12 cellular contexts compared by ENCODE assay signal in genomic region chr16:82629441-82630027, GRCh38. TPM values are rescaled to one million over a fixed set of nuclear protein-coding genes. Genes with fewer than 3 reads are reported as not detected.
A peak's percentile ranks its signal among the peaks of the same experiment; 100 is the strongest.
DNase-seq lines count a peak whose midpoint lies in the region; ATAC-seq, FAIRE-seq and TF ChIP-seq lines count a peak whose summit lies in the region.
"Had no signal": no experiment of that assay in that cellular context is flagged by ENCODE, and none has a peak within 500 bp of the region (broad histone marks: within the 10 kb centered on the region; RNA-seq: fewer than 3 reads in every experiment).

No MANE protein-coding gene starts in this region.

- FAIRE-seq in keratinocyte (lab: Jason Lieb, UNC) = peak; percentile 93

- TF ChIP-seq CTCF in MCF 10A (IDR thresholded peaks at IDR 0.05; ENCODE audit: unreplicated experiment) (no peak), keratinocyte (optimal IDR thresholded peaks at IDR 0.05 in 1 of 3, IDR thresholded peaks at IDR 0.05 in 1 of 3, conservative IDR thresholded peaks at IDR 0.05 in 1 of 3; ENCODE audit: extremely low read depth in 1 of 3, insufficient read depth in 2 of 3, low read length in 3 of 3) (no peak), uterus (IDR thresholded peaks at IDR 0.05) (no peak)

- H3K9me3 ChIP-seq in keratinocyte (ENCODE audit: control insufficient read depth, low read depth, low read length) = no peaks in the 10 kb centered on the region
- no peaks in the 10 kb centered on the region for H3K9me3 ChIP-seq in uterus

- no peak for ATAC-seq in GM19395 (IDR thresholded peaks at IDR 0.05; ENCODE audit: unreplicated experiment)
- ATAC-seq: activated CD8-positive, alpha-beta T cell treated with anti-CD3 and anti-CD28 coated beads for 36 hours had no signal

- CTCF ChIA-PET in MCF 10A (lab: Yijun Ruan, JAX) = interaction anchor here (0.7 to 4.8 kb wide), 14 partner anchors 11 to 586 kb away, joined by 3 to 34 read pairs (median 6); no protein-coding TSS in a partner anchor

- intact Hi-C loops in MCF 10A (cut with micrococcal nuclease) = loop anchor here (1.0 to 5.0 kb wide), 7 partner anchors 10 to 818 kb away; no protein-coding TSS in a partner anchor
- intact Hi-C loops in uterus (cut with DNase I; ENCODE audit: low total_unique reads) = no loop called here

- no peaks in the 10 kb centered on the region for H3K27me3 Mint-ChIP-seq in MCF 10A (ENCODE audit: insufficient read depth, unreplicated experiment)

- no peaks in the 10 kb centered on the region for H3K9me1 ChIP-seq in keratinocyte (ENCODE audit: control insufficient read depth, extremely low read depth, insufficient read depth, low read length)

- H3K9ac ChIP-seq in keratinocyte (ENCODE audit: control insufficient read depth, extremely low read depth, insufficient read depth, low read length) = peak overlapping the region; percentile 89

- H4K20me1 ChIP-seq in keratinocyte (ENCODE audit: control insufficient read depth, extremely low read depth, insufficient read depth, low read length) = no peaks in the 10 kb centered on the region

- H3K4me1 Mint-ChIP-seq in MCF 10A (ENCODE audit: insufficient read depth, unreplicated experiment) = peaks cover 51% of the 10 kb centered on the region

- H3K4me3 Mint-ChIP-seq in MCF 10A (ENCODE audit: unreplicated experiment) = peak overlapping the region; percentile 82
- H3K4me3 Mint-ChIP-seq: activated CD8-positive, alpha-beta T cell treated with anti-CD3 and anti-CD28 coated beads for 36 hours had no signal

- no peak overlapping the region for H2AFZ ChIP-seq in keratinocyte (ENCODE audit: control insufficient read depth, low read length)

- DNase-seq in HS-5 (ENCODE audit: low read depth) (peak; percentile 70), MCF 10A (ENCODE audit: unreplicated experiment) (peak; percentile 72), keratinocyte (ENCODE audit: low read depth, low spot score) (peak; percentile 91), uterus (peak; percentile 16 to 45), amniotic stem cell (lab: John Stamatoyannopoulos, UW) (no peak)
- no peak for DNase-seq in activated T-cell treated with anti-CD3 and anti-CD28 coated beads, Interleukin-2, amount 50 U/mL, for 1 hour
- DNase-seq: activated CD8-positive, alpha-beta T cell treated with anti-CD3 and anti-CD28 coated beads for 36 hours; NCI-H1930; nucleus accumbens; SHP77 had no signal

- H3K36me3 ChIP-seq in keratinocyte (ENCODE audit: control insufficient read depth in 2 of 2, extremely low read depth in 1 of 2, insufficient read depth in 2 of 2, low read length in 2 of 2) (peaks cover 0 to 9% of the 10 kb centered on the region in 2 experiments), uterus (no peaks in the 10 kb centered on the region)
- H3K36me3 ChIP-seq: cardiac muscle cell had no signal

- BruUV-seq in MCF 10A (replicated peaks; lab: Mats Ljungman, UMichigan) = no TSS peak

- H3K4me3 ChIP-seq in keratinocyte (ENCODE audit: control insufficient read depth in 2 of 3, extremely low read depth in 1 of 3, insufficient read depth in 2 of 3, low read depth in 1 of 3, low read length in 3 of 3) (peak overlapping the region; percentile 68 to 83 (median 82)), uterus (peak overlapping the region in 1 of 2 donors; percentile 6)
- H3K4me3 ChIP-seq: cardiac muscle cell had no signal

- H3K27me3 ChIP-seq in keratinocyte (ENCODE audit: control insufficient read depth, extremely low read depth, insufficient read depth, low read length) = no peaks in the 10 kb centered on the region
- no peaks in the 10 kb centered on the region for H3K27me3 ChIP-seq in uterus

- dilution Hi-C loops in keratinocyte (cut with MboI; ENCODE audit: extremely low pct_ligation_motif_present, low sequenced_read_pairs) = no loop called here

- H3K27ac ChIP-seq in keratinocyte (ENCODE audit: control insufficient read depth, insufficient read depth, low read length) (peak overlapping the region; percentile 98), uterus (peak overlapping the region; percentile 90)
- H3K27ac ChIP-seq: cardiac muscle cell had no signal

- POLR2A ChIA-PET in MCF 10A (lab: Yijun Ruan, JAX) = interaction anchor here (0.7 to 1.6 kb wide), 5 partner anchors 17 to 727 kb away, joined by 3 to 4 read pairs (median 3); no protein-coding TSS in a partner anchor

- H3K4me1 ChIP-seq in keratinocyte (ENCODE audit: control insufficient read depth, extremely low read depth, insufficient read depth, low read length) = peaks cover 67% of the 10 kb centered on the region
- peaks cover 12 to 15% of the 10 kb centered on the region in 2 donors for H3K4me1 ChIP-seq in uterus

- H3K27ac Mint-ChIP-seq in MCF 10A (ENCODE audit: low read depth, unreplicated experiment) = peak overlapping the region; percentile 96
- H3K27ac Mint-ChIP-seq: activated CD8-positive, alpha-beta T cell treated with anti-CD3 and anti-CD28 coated beads for 36 hours had no signal

- H3K9me3 Mint-ChIP-seq in MCF 10A (ENCODE audit: unreplicated experiment) = no peaks in the 10 kb centered on the region
- H3K9me3 Mint-ChIP-seq: activated CD8-positive, alpha-beta T cell treated with anti-CD3 and anti-CD28 coated beads for 36 hours had no signal

- H3K36me3 Mint-ChIP-seq in MCF 10A (ENCODE audit: insufficient read depth, unreplicated experiment) = no peaks in the 10 kb centered on the region

- H3K4me2 ChIP-seq in keratinocyte (ENCODE audit: control insufficient read depth, extremely low read depth, insufficient read depth, low read depth, low read length) = peak overlapping the region; percentile 100

- H3K79me2 ChIP-seq in keratinocyte (ENCODE audit: control insufficient read depth, insufficient read depth, low read length) = peaks cover 45% of the 10 kb centered on the region

- TF ChIP-seq POLR2A in uterus (IDR thresholded peaks at IDR 0.05) = no peak

RNA-seq across cellular contexts. Expression of gene CDH13, which starts 2.8 kb away (rescaled TPM):
- total RNA-seq in MCF 10A (2022) = 49.3 and 55.2 TPM in 2 replicates
- 111 to 137 TPM (median 116 TPM) in 3 replicates for polyA plus RNA-seq in keratinocyte
- 82.1 TPM for polyA plus RNA-seq in keratinocyte (2011; ENCODE audit: low read depth)
- polyA plus RNA-seq in keratinocyte (2011; cell fraction: cytosol; rRNA removed) = 53.8 and 54.0 TPM in 2 replicates
- polyA plus RNA-seq in keratinocyte (2011; cell fraction: nucleus; rRNA removed) = 150 and 170 TPM in 2 replicates
- polyA plus RNA-seq in keratinocyte (2012; ENCODE audit: low replicate concordance) = 29.1 and 86.4 TPM in 2 replicates
- polyA minus RNA-seq in keratinocyte = 137 to 178 TPM (median 152 TPM) in 3 replicates
- 77.5 TPM for polyA minus RNA-seq in keratinocyte (2011; cell fraction: cytosol; rRNA and poly(A)+ RNA removed)
- polyA minus RNA-seq in keratinocyte (2011; cell fraction: nucleus; rRNA and poly(A)+ RNA removed) = 172 and 448 TPM in 2 replicates
- total RNA-seq in uterus = 10 to 100 TPM; 49.1 to 99.4 (median 82.7) TPM
- total RNA-seq: activated CD8-positive, alpha-beta T cell treated with anti-CD3 and anti-CD28 coated beads for 36 hours had no signal

Comparison
In these comparisons a context has a peak if more than half of its experiments do, and no peak if none do; other contexts are left out.
1. DNase-seq: peak in HS-5 (single experiment), MCF 10A (single experiment), keratinocyte (single experiment) and uterus (2 of 2); none in activated T-cell treated with anti-CD3 and anti-CD28 coated beads, Interleukin-2, amount 50 U/mL, for 1 hour (single experiment) and amniotic stem cell (single experiment).